In the genomic region with DNA sequence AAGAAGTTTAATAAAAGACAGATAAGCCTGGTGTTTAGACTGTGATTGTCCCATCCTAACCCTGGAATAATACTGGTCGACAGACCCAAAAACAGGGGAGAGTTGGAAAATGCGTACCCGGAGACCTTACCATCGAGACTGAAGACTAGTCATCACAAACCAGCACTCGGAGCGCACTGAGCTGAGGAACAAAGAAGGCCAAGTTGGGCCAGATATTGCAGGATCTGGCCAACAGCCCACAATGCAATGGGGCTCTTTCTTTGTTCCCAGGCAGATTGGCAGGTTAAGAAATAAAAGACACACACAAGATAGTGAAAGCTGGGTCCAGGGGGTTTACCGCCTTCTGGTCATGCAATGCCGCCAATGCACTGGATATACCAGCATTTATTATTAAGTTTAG, we compare ENCODE assay signal across 27 cellular contexts.
"Had no signal": no experiment of that assay in that cellular context is flagged by ENCODE, and none has a peak within 500 bp of the region (broad histone marks: within the 10 kb centered on the region; RNA-seq: fewer than 3 reads in every experiment).

No MANE protein-coding gene starts in this region.

- H3K9me3 ChIP-seq: esophagus muscularis mucosa, left lung, lower lobe of right lung, thoracic aorta, upper lobe of left lung, vagina had no signal

- H3K27me3 ChIP-seq: foreskin keratinocyte, heart left ventricle, left lung, upper lobe of left lung, vagina had no signal

- H3K4me3 ChIP-seq: esophagus muscularis mucosa, heart left ventricle, left lung, lower lobe of right lung, skin epidermis, thoracic aorta, upper lobe of left lung, vagina had no signal

- H3K27ac Mint-ChIP-seq: activated B cell treated with CpG ODN at 0.5 μM for 24 hours; activated T-helper 1 cell treated with anti-CD3 and anti-CD28 coated beads, Interleukin-12 subunit alpha, Interleukin-12 subunit beta, Interleukin-2, Interleukin-4 antibody, amounts not matched to agents 30 ng/mL and 10 ng/mL and 1 ng/mL, durations not matched to agents 14 hours and 24 hours and 36 hours; natural killer cell; T-helper 1 cell treated with Interleukin-12 subunit alpha and Interleukin-12 subunit beta and Interleukin-4 antibody, amounts not matched to agents 30 μg/mL and 1 μg/mL, for 36 hours had no signal

- FAIRE-seq: astrocyte had no signal

- H3K4me3 Mint-ChIP-seq: activated B cell treated with CpG ODN at 0.5 μM for 24 hours; activated T-helper 1 cell treated with anti-CD3 and anti-CD28 coated beads, Interleukin-12 subunit alpha, Interleukin-12 subunit beta, Interleukin-2, Interleukin-4 antibody, amounts not matched to agents 30 ng/mL and 10 ng/mL and 1 ng/mL, durations not matched to agents 14 hours and 24 hours and 36 hours; central memory CD8-positive, alpha-beta T cell; natural killer cell; T-helper 1 cell treated with Interleukin-12 subunit alpha and Interleukin-12 subunit beta and Interleukin-4 antibody, amounts not matched to agents 30 μg/mL and 1 μg/mL, for 36 hours had no signal

- DNase-seq: activated B cell treated with CpG ODN at 0.5 μM for 24 hours; activated effector memory CD4-positive, alpha-beta T cell treated with anti-CD3 and anti-CD28 coated beads, Interleukin-2, amount 50 U/mL, for 16 hours; activated naive CD4-positive, alpha-beta T cell treated with anti-CD3 and anti-CD28 coated beads, Interleukin-2, amount 50 U/mL, for 16 hours; activated T-cell treated with anti-CD3 and anti-CD28 coated beads for 4 hours; amniotic stem cell; dermis blood vessel endothelial cell; effector CD4-positive, alpha-beta T cell; foreskin keratinocyte; heart left ventricle; kidney glomerular epithelial cell; left lung; lower lobe of right lung; mesenchymal stem cell; natural killer cell; stimulated activated CD4-positive, alpha-beta T cell treated with anti-CD3 and anti-CD28 coated beads, Interleukin-12 subunit alpha, Interleukin-12 subunit beta, amount 100 ng/mL, for 4 hours; stimulated activated CD4-positive, alpha-beta T cell treated with anti-CD3 and anti-CD28 coated beads, Interleukin-4, amount 100 ng/mL, for 1 hour; stimulated activated naive CD8-positive, alpha-beta T cell treated with anti-CD3 and anti-CD28 coated beads, Interleukin-15, Interleukin-2, amounts not matched to agents 100 U/mL and 50 U/mL, for 24 hours had no signal

- ATAC-seq: foreskin keratinocyte; heart left ventricle; natural killer cell; sciatic nerve; stimulated activated naive CD8-positive, alpha-beta T cell treated with anti-CD3 and anti-CD28 coated beads, Interleukin-15, Interleukin-2, amounts not matched to agents 100 U/mL and 50 U/mL, for 24 hours had no signal

- H3K27ac ChIP-seq: esophagus muscularis mucosa, foreskin keratinocyte, heart left ventricle, skin epidermis, thoracic aorta, upper lobe of left lung, vagina had no signal

- H3K36me3 ChIP-seq: esophagus muscularis mucosa, heart left ventricle, left lung, lower lobe of right lung, thoracic aorta, upper lobe of left lung, vagina had no signal

- H3K9me3 Mint-ChIP-seq: activated B cell treated with CpG ODN at 0.5 μM for 24 hours; activated T-helper 1 cell treated with anti-CD3 and anti-CD28 coated beads, Interleukin-12 subunit alpha, Interleukin-12 subunit beta, Interleukin-2, Interleukin-4 antibody, amounts not matched to agents 30 ng/mL and 10 ng/mL and 1 ng/mL, durations not matched to agents 14 hours and 24 hours and 36 hours; central memory CD8-positive, alpha-beta T cell; natural killer cell; T-helper 1 cell treated with Interleukin-12 subunit alpha and Interleukin-12 subunit beta and Interleukin-4 antibody, amounts not matched to agents 30 μg/mL and 1 μg/mL, for 36 hours had no signal

- H3K27me3 Mint-ChIP-seq: activated B cell treated with CpG ODN at 0.5 μM for 24 hours had no signal

- H3K36me3 Mint-ChIP-seq: natural killer cell had no signal

- H3K4me1 ChIP-seq: esophagus muscularis mucosa, foreskin keratinocyte, left lung, lower lobe of right lung, upper lobe of left lung, vagina had no signal
